ENCODE assay signal across 1 cellular context in genomic region chr4:186885289-186885688, GRCh38.
TF ChIP-seq lines count a peak whose summit lies in the region.

No MANE protein-coding gene starts in this region.

TF ChIP-seq in WTC11, 78 proteins besides CTCF, POLR2A, EP300 and RAD21 (continued from another document):
- TF ChIP-seq ATF6 (CRISPR knock-in tag; IDR thresholded peaks at IDR 0.05) (no peak), STAT6 (CRISPR knock-in tag; conservative IDR thresholded peaks at IDR 0.05; ENCODE audit: low read depth) (no peak), JAZF1 (CRISPR knock-in tag; IDR thresholded peaks at IDR 0.05) (no peak)
TF ChIP-seq in WTC11: peak in this region for 0.
